In the genomic region with DNA sequence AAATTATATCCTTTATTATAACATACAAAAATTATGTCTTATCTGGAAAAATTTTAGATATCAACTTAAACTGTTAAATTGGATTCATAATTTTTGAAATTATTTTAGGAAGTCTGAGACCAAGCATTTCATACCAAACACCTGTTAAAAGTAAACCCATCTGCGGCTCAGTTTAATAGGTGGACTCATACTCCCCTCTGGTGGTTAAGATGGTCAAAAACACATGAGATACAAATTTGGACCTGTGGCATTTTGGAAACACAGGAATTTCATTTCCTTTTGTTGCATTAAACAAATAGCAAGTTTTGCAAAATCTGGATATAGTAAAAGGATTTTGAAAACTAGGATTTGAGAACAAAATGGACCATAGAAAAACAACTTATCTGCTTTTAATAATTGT, we compare ENCODE assay signal across 8 cellular contexts. TPM values are rescaled to one million over a fixed set of nuclear protein-coding genes. Genes with fewer than 3 reads are reported as not detected.
A peak's percentile ranks its signal among the peaks of the same experiment; 100 is the strongest.
DNase-seq lines count a peak whose midpoint lies in the region; ATAC-seq, FAIRE-seq and TF ChIP-seq lines count a peak whose summit lies in the region.

No MANE protein-coding gene starts in this region.

- intact Hi-C loops in vagina (cut with DNase I) = no loop called here

- TF ChIP-seq CTCF in vagina (IDR thresholded peaks at IDR 0.05) = peak; percentile 20 to 51 (median 39)

- no peaks in the 10 kb centered on the region for H3K4me1 ChIP-seq in vagina

- no peaks in the 10 kb centered on the region for H3K9me3 ChIP-seq in vagina

- no peaks in the 10 kb centered on the region for H3K36me3 ChIP-seq in vagina

- DNase-seq in AG08396 (ENCODE audit: low spot score) (peak; percentile 50), GM12891 (ENCODE audit: insufficient read length, low spot score) (no peak), HT1080 (ENCODE audit: low read depth) (peak; percentile 37), inferior parietal cortex (ENCODE audit: extremely low spot score) (peak; percentile 27), vagina (ENCODE audit: extremely low spot score in 2 of 2) (no peak), foreskin melanocyte (no peak)

- no peak overlapping the region for H3K27ac ChIP-seq in vagina

- peak; percentile 61 for FAIRE-seq in GM12891 (lab: Jason Lieb, UNC)
- FAIRE-seq in TTC549 (lab: Jason Lieb, UNC) = peak; percentile 82

- no peak for ATAC-seq in GM18861 (IDR thresholded peaks at IDR 0.05; ENCODE audit: unreplicated experiment)

- no peak for TF ChIP-seq POLR2A in GM12891 (IDR thresholded peaks at IDR 0.05; ENCODE audit: low read depth, low read length)
- TF ChIP-seq POLR2A in vagina (IDR thresholded peaks at IDR 0.05) = no peak

- no peak overlapping the region for H3K4me3 ChIP-seq in vagina

- H3K27me3 ChIP-seq in vagina = no peaks in the 10 kb centered on the region

TF ChIP-seq in GM12891, 5 proteins besides CTCF, POLR2A, EP300 and RAD21:
- no peak for TF ChIP-seq TAF1 (IDR thresholded peaks at IDR 0.05; ENCODE audit: low read depth, low read length)
- TF ChIP-seq POU2F2 (IDR thresholded peaks at IDR 0.05; ENCODE audit: low read depth, low read length) = no peak
- no peak for TF ChIP-seq SPI1 (IDR thresholded peaks at IDR 0.05; ENCODE audit: low read depth, low read length)
- TF ChIP-seq PAX5 (IDR thresholded peaks at IDR 0.05; ENCODE audit: insufficient read depth, low read length, severe bottlenecking) = no peak
- no peak for TF ChIP-seq POLR2AphosphoS5 (IDR thresholded peaks at IDR 0.05; ENCODE audit: low read depth, low read length)

RNA-seq across cellular contexts. Expression of a gene that starts 53.7 kb away (rescaled TPM):
- 1.4 TPM for polyA plus RNA-seq in GM12891 (2012; ENCODE audit: low read depth, missing spikeins)
- total RNA-seq in HT1080 (2014; rRNA removed; shearing (Covaris generic)) = 22.9 and 31.4 TPM in 2 replicates
- polyA plus RNA-seq in HT1080 (2015; cell fraction: cytosol; rRNA removed) = 47.9 and 57.0 TPM in 2 replicates
- 72.2 and 79.7 TPM in 2 replicates for polyA plus RNA-seq in HT1080 (2015; cell fraction: nucleus; rRNA removed)
- 39.0 TPM for total RNA-seq in vagina

Comparison
In these comparisons a context has a peak if more than half of its experiments do, and no peak if none do; other contexts are left out.
1. DNase-seq: peak in AG08396 (single experiment), HT1080 (single experiment) and inferior parietal cortex (single experiment); none in GM12891 (single experiment), vagina (0 of 2) and foreskin melanocyte (single experiment).